In genomic region chr10:4081691-4082111, GRCh38 we compare ENCODE assay signal across 2 cellular contexts.
TF ChIP-seq lines count a peak whose summit lies in the region.

No MANE protein-coding gene starts in this region.

TF ChIP-seq in endothelial cell of umbilical vein, 7 proteins besides CTCF, POLR2A, EP300 and RAD21 (continued from another document):
- TF ChIP-seq MYC (IDR thresholded peaks at IDR 0.05; ENCODE audit: low read depth, low read length) (no peak), GATA2 (IDR thresholded peaks at IDR 0.05; ENCODE audit: insufficient read depth, insufficient read length, low read depth, low read length) (peak; percentile 25), FOS (IDR thresholded peaks at IDR 0.05; ENCODE audit: borderline replicate concordance, insufficient read depth, low read length) (no peak)

TF ChIP-seq in WTC11, 78 proteins besides CTCF, POLR2A, EP300 and RAD21 (continued from another document):
- TF ChIP-seq, protein P1, sequence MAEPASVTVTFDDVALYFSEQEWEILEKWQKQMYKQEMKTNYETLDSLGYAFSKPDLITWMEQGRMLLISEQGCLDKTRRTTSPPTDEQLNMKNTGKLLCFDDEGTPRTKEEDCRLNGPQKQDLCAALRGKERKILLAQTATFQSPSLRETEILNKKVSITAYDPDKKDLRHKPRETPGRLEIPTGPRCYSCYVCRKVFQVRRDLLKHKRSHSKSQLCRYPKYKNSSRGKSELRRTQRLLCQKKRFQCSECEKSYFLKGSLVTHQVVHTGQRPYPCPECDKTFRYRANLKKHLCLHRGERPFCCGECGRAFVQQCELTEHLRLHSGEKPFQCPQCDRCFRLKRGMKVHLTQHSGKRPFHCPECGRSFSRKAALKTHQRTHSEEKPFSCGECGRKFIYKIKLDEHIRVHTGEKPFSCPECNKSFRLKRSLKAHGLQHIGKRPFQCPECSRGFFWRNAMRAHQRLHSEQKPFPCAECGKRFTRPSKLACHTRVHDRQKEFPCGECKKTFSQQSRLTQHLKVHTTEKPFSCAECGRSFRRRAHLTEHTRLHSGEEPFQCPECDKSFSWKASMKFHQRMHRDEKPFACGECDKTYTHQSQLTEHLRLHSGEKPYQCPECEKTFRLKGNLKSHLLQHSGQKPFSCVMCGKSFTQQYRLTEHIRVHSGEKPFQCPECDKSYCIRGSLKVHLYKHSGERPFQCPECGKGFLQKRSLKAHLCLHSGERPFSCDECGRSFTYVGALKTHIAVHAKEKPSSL (CRISPR knock-in tag; conservative IDR thresholded peaks at IDR 0.05): no peak
- no peak for TF ChIP-seq CDX4 (CRISPR knock-in tag; IDR thresholded peaks at IDR 0.05; ENCODE audit: borderline replicate concordance)
- TF ChIP-seq ATF6 (CRISPR knock-in tag; IDR thresholded peaks at IDR 0.05): no peak
